1 cellular context compared by ENCODE assay signal in the genomic region with DNA sequence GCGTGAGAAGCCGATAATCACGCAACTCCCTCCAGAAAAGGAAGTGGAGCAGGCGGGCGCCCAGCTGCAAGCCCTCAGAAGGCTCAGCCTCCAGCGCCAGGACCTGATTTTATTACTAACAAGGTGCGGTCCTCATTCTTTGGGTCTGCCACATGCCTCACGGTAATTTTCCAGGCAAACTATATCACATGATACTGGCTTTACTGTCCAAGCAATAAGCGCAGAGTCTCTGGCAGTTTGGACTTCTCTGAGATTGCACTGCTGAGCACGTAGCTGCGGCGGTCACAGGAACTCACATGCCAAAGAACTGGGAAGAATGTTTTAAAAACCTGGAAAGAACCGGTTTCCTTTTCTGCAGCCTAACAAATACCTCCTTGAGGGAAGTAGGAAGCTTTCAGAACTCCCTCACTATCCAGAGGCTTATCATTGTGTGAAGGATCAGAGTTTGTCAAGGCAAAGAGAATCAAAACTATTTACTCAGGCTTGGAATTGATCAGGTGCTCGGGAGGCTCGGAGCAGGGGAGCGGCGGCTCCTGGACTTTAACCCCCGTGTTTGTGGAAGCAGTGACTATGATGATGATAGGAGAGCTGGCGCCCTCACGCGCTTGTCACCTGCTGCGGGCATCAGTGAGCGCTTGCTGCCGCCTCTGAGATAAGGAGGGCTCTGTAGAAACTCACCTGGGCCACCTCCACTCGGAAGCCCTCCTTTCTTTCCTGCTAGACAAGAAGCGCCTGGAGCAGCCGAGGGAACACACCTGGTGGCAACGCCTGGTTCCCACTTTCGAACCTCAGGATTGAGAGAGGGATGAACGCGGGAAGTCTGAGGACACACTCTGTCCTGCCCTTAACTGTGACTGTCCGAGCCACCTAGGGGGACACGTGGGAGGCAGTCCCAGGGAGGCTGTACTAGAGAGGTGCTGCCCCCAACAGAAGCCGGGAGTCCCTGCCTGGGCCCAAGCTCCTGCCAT.
A peak's percentile ranks its signal among the peaks of the same experiment; 100 is the strongest.
TF ChIP-seq lines count a peak whose summit lies in the region.

No MANE protein-coding gene starts in this region.

TF ChIP-seq in HepG2, 621 proteins besides CTCF, POLR2A, EP300 and RAD21 (continued from another document and continues in another):
- TF ChIP-seq, protein P1, sequence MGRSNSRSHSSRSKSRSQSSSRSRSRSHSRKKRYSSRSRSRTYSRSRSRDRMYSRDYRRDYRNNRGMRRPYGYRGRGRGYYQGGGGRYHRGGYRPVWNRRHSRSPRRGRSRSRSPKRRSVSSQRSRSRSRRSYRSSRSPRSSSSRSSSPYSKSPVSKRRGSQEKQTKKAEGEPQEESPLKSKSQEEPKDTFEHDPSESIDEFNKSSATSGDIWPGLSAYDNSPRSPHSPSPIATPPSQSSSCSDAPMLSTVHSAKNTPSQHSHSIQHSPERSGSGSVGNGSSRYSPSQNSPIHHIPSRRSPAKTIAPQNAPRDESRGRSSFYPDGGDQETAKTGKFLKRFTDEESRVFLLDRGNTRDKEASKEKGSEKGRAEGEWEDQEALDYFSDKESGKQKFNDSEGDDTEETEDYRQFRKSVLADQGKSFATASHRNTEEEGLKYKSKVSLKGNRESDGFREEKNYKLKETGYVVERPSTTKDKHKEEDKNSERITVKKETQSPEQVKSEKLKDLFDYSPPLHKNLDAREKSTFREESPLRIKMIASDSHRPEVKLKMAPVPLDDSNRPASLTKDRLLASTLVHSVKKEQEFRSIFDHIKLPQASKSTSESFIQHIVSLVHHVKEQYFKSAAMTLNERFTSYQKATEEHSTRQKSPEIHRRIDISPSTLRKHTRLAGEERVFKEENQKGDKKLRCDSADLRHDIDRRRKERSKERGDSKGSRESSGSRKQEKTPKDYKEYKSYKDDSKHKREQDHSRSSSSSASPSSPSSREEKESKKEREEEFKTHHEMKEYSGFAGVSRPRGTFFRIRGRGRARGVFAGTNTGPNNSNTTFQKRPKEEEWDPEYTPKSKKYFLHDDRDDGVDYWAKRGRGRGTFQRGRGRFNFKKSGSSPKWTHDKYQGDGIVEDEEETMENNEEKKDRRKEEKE (IDR thresholded peaks at IDR 0.05), result no peak
- TF ChIP-seq SIX4 (CRISPR knock-in tag; IDR thresholded peaks at IDR 0.05), result no peak; the same call in 1 of the 2 replicates
- peak; percentile 49; the same call in 1 of the 2 replicates for TF ChIP-seq ZNF101 (CRISPR knock-in tag; IDR thresholded peaks at IDR 0.05; ENCODE audit: borderline replicate concordance, low read depth)
- TF ChIP-seq, protein P2, sequence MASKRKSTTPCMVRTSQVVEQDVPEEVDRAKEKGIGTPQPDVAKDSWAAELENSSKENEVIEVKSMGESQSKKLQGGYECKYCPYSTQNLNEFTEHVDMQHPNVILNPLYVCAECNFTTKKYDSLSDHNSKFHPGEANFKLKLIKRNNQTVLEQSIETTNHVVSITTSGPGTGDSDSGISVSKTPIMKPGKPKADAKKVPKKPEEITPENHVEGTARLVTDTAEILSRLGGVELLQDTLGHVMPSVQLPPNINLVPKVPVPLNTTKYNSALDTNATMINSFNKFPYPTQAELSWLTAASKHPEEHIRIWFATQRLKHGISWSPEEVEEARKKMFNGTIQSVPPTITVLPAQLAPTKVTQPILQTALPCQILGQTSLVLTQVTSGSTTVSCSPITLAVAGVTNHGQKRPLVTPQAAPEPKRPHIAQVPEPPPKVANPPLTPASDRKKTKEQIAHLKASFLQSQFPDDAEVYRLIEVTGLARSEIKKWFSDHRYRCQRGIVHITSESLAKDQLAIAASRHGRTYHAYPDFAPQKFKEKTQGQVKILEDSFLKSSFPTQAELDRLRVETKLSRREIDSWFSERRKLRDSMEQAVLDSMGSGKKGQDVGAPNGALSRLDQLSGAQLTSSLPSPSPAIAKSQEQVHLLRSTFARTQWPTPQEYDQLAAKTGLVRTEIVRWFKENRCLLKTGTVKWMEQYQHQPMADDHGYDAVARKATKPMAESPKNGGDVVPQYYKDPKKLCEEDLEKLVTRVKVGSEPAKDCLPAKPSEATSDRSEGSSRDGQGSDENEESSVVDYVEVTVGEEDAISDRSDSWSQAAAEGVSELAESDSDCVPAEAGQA (IDR thresholded peaks at IDR 0.05; ENCODE audit: low read depth), result peak; percentile 34; the same call in 1 of the 2 replicates
- TF ChIP-seq, protein P2 (CRISPR knock-in tag; IDR thresholded peaks at IDR 0.05; ENCODE audit: borderline replicate concordance), result no peak
- no peak for TF ChIP-seq SRSF1 (optimal IDR thresholded peaks at IDR 0.05; ENCODE audit: low read depth, low read length)
- TF ChIP-seq ZBTB21 (CRISPR knock-in tag; IDR thresholded peaks at IDR 0.05), result no peak
- no peak for TF ChIP-seq SUZ12 (IDR thresholded peaks at IDR 0.05; ENCODE audit: low read depth, low read length)
- no peak for TF ChIP-seq HIVEP1 (CRISPR knock-in tag; IDR thresholded peaks at IDR 0.05)
- TF ChIP-seq PPARG (CRISPR knock-in tag; conservative IDR thresholded peaks at IDR 0.05), result peak; percentile 75
- no peak for TF ChIP-seq ZNF7 (CRISPR knock-in tag; IDR thresholded peaks at IDR 0.05)
- TF ChIP-seq, protein P3, sequence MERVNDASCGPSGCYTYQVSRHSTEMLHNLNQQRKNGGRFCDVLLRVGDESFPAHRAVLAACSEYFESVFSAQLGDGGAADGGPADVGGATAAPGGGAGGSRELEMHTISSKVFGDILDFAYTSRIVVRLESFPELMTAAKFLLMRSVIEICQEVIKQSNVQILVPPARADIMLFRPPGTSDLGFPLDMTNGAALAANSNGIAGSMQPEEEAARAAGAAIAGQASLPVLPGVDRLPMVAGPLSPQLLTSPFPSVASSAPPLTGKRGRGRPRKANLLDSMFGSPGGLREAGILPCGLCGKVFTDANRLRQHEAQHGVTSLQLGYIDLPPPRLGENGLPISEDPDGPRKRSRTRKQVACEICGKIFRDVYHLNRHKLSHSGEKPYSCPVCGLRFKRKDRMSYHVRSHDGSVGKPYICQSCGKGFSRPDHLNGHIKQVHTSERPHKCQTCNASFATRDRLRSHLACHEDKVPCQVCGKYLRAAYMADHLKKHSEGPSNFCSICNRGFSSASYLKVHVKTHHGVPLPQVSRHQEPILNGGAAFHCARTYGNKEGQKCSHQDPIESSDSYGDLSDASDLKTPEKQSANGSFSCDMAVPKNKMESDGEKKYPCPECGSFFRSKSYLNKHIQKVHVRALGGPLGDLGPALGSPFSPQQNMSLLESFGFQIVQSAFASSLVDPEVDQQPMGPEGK (CRISPR knock-in tag; IDR thresholded peaks at IDR 0.05), result peak; percentile 10; the same call in 1 of the 2 replicates
- no peak for TF ChIP-seq ZFP90 (CRISPR knock-in tag; IDR thresholded peaks at IDR 0.05; ENCODE audit: borderline replicate concordance)
- TF ChIP-seq MAFK (conservative IDR thresholded peaks at IDR 0.05 in 1 of 2, IDR thresholded peaks at IDR 0.05 in 1 of 2; ENCODE audit: low read length in 2 of 2), result no peak
- TF ChIP-seq RFX1 (IDR thresholded peaks at IDR 0.05), result no peak
- TF ChIP-seq STAG1 (CRISPR knock-in tag; IDR thresholded peaks at IDR 0.05), result peak; percentile 72
- TF ChIP-seq RNF2 (conservative IDR thresholded peaks at IDR 0.05; ENCODE audit: low read depth), result 0 out of 2 replicates have a peak, but pooled peaks have one; percentile 25
- TF ChIP-seq ZKSCAN8 (CRISPR knock-in tag; IDR thresholded peaks at IDR 0.05; ENCODE audit: borderline replicate concordance), result peak; percentile 79; the same call in 1 of the 2 replicates
- peak; percentile 62 for TF ChIP-seq RARA (CRISPR knock-in tag; IDR thresholded peaks at IDR 0.05)
- peak; percentile 89 for TF ChIP-seq HOXA3 (CRISPR knock-in tag; IDR thresholded peaks at IDR 0.05)
- TF ChIP-seq EHMT2 (IDR thresholded peaks at IDR 0.05; ENCODE audit: borderline replicate concordance, low read depth, low read length), result no peak; the same call in 1 of the 2 replicates
- TF ChIP-seq XRCC5 (optimal IDR thresholded peaks at IDR 0.05; ENCODE audit: low read length), result peak; percentile 90
- TF ChIP-seq THYN1 (CRISPR knock-in tag; IDR thresholded peaks at IDR 0.05; ENCODE audit: borderline replicate concordance, low read depth), result no peak
- TF ChIP-seq NCOA5 (CRISPR knock-in tag; IDR thresholded peaks at IDR 0.05), result 0 out of 2 replicates have a peak, but pooled peaks have one; percentile 49
- peak; percentile 98 for TF ChIP-seq HNF4A (CRISPR knock-in tag; IDR thresholded peaks at IDR 0.05)
- peak; percentile 49; the same call in 1 of the 2 replicates for TF ChIP-seq KDM5B (CRISPR knock-in tag; IDR thresholded peaks at IDR 0.05; ENCODE audit: borderline replicate concordance)
- no peak; the same call in 1 of the 2 replicates for TF ChIP-seq ZNF619 (CRISPR knock-in tag; IDR thresholded peaks at IDR 0.05)
- TF ChIP-seq ZNF326 (CRISPR knock-in tag; IDR thresholded peaks at IDR 0.05; ENCODE audit: borderline replicate concordance), result no peak
- TF ChIP-seq, protein P4, sequence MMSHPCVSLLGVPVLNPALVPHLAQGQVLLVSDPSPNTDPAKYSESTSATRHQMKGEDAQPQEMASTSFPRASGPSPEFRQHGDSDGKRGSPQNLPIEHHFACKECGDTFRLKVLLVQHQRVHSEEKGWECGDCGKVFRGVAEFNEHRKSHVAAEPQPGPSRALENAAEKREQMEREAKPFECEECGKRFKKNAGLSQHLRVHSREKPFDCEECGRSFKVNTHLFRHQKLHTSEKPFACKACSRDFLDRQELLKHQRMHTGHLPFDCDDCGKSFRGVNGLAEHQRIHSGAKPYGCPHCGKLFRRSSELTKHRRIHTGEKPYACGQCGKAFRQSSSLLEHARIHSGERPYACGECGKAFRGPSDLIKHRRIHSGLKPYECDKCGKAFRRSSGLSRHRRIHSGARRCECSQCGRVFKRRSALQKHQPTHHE (CRISPR knock-in tag; IDR thresholded peaks at IDR 0.05; ENCODE audit: borderline replicate concordance), result 0 out of 2 replicates have a peak, but pooled peaks have one; percentile 10
- TF ChIP-seq, protein P5, sequence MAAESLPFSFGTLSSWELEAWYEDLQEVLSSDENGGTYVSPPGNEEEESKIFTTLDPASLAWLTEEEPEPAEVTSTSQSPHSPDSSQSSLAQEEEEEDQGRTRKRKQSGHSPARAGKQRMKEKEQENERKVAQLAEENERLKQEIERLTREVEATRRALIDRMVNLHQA (CRISPR knock-in tag; IDR thresholded peaks at IDR 0.05), result no peak
- no peak for TF ChIP-seq HOXA9 (CRISPR knock-in tag; IDR thresholded peaks at IDR 0.05; ENCODE audit: borderline replicate concordance)
- no peak for TF ChIP-seq ATM (IDR thresholded peaks at IDR 0.05; ENCODE audit: borderline replicate concordance)
- no peak for TF ChIP-seq ZNF207 (IDR thresholded peaks at IDR 0.05; ENCODE audit: borderline replicate concordance)
- peak; percentile 35; the same call in 1 of the 2 replicates for TF ChIP-seq ZNF768 (CRISPR knock-in tag; IDR thresholded peaks at IDR 0.05)
- no peak for TF ChIP-seq ZNF660 (CRISPR knock-in tag; IDR thresholded peaks at IDR 0.05; ENCODE audit: borderline replicate concordance, low read depth)
- no peak for TF ChIP-seq FOXP1 (IDR thresholded peaks at IDR 0.05)
- TF ChIP-seq FOXP1 (CRISPR knock-in tag; IDR thresholded peaks at IDR 0.05), result peak; percentile 51
- TF ChIP-seq, protein P6, sequence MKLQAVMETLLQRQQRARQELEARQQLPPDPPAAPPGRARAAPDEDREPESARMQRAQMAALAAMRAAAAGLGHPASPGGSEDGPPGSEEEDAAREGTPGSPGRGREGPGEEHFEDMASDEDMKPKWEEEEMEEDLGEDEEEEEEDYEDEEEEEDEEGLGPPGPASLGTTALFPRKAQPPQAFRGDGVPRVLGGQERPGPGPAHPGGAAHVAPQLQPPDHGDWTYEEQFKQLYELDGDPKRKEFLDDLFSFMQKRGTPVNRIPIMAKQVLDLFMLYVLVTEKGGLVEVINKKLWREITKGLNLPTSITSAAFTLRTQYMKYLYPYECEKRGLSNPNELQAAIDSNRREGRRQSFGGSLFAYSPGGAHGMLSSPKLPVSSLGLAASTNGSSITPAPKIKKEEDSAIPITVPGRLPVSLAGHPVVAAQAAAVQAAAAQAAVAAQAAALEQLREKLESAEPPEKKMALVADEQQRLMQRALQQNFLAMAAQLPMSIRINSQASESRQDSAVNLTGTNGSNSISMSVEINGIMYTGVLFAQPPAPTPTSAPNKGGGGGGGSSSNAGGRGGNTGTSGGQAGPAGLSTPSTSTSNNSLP (IDR thresholded peaks at IDR 0.05; ENCODE audit: low read depth, low read length), result peak; percentile 83
- TF ChIP-seq PHF8 (CRISPR knock-in tag; IDR thresholded peaks at IDR 0.05), result no peak
- TF ChIP-seq, protein P7, sequence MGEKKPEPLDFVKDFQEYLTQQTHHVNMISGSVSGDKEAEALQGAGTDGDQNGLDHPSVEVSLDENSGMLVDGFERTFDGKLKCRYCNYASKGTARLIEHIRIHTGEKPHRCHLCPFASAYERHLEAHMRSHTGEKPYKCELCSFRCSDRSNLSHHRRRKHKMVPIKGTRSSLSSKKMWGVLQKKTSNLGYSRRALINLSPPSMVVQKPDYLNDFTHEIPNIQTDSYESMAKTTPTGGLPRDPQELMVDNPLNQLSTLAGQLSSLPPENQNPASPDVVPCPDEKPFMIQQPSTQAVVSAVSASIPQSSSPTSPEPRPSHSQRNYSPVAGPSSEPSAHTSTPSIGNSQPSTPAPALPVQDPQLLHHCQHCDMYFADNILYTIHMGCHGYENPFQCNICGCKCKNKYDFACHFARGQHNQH (CRISPR knock-in tag; IDR thresholded peaks at IDR 0.05), result peak; percentile 96
- TF ChIP-seq BORCS8-MEF2B (CRISPR knock-in tag; IDR thresholded peaks at IDR 0.05), result no peak; the same call in 1 of the 2 replicates
- no peak for TF ChIP-seq ZNF235 (CRISPR knock-in tag; IDR thresholded peaks at IDR 0.05; ENCODE audit: borderline replicate concordance)
- peak; percentile 47; the same call in 1 of the 2 replicates for TF ChIP-seq KDM4B (CRISPR knock-in tag; IDR thresholded peaks at IDR 0.05)
- peak; percentile 95 for TF ChIP-seq RCOR2 (CRISPR knock-in tag; IDR thresholded peaks at IDR 0.05)
- TF ChIP-seq, protein P8, sequence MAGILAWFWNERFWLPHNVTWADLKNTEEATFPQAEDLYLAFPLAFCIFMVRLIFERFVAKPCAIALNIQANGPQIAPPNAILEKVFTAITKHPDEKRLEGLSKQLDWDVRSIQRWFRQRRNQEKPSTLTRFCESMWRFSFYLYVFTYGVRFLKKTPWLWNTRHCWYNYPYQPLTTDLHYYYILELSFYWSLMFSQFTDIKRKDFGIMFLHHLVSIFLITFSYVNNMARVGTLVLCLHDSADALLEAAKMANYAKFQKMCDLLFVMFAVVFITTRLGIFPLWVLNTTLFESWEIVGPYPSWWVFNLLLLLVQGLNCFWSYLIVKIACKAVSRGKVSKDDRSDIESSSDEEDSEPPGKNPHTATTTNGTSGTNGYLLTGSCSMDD (CRISPR knock-in tag; IDR thresholded peaks at IDR 0.05), result no peak
- TF ChIP-seq KMT2A (CRISPR knock-in tag; IDR thresholded peaks at IDR 0.05), result 0 out of 2 replicates have a peak, but pooled peaks have one; percentile 20
